ENCODE assay signal across 8 cellular contexts in genomic region chr5:119397518-119398380, GRCh38. TPM values are rescaled to one million over a fixed set of nuclear protein-coding genes. Genes with fewer than 3 reads are reported as not detected.
DNase-seq lines count a peak whose midpoint lies in the region; ATAC-seq and TF ChIP-seq lines count a peak whose summit lies in the region.

No MANE protein-coding gene starts in this region.

- H3K36me3 ChIP-seq in A673 (ENCODE audit: insufficient read depth, low read length, poor library complexity, severe bottlenecking) (no peaks in the 10 kb centered on the region), left lung (peaks cover 0 to 4% of the 10 kb centered on the region in 2 donors)

- peak overlapping the region; percentile 42 for H3K4me3 Mint-ChIP-seq in T-helper 2 cell treated with Interferon-gamma antibody and Interleukin-4, amounts not matched to agents 5 μg/mL and 100 μg/mL, for 36 hours

- ATAC-seq in GM18858 (IDR thresholded peaks at IDR 0.05; ENCODE audit: unreplicated experiment) (peak; percentile 68), HG02981 (IDR thresholded peaks at IDR 0.05; ENCODE audit: unreplicated experiment) (peak; percentile 49), left lung (peak; percentile 40)

- POLR2A ChIA-PET in A673 (lab: Charles Lee; ENCODE audit: low non-redundant PET): no interaction called here

- TF ChIP-seq CTCF in A673 (conservative IDR thresholded peaks at IDR 0.05; ENCODE audit: low read depth, low read length) (no peak), left lung (IDR thresholded peaks at IDR 0.05) (no peak)

- H3K4me1 ChIP-seq in A673 (ENCODE audit: insufficient read depth, low read length, poor library complexity, severe bottlenecking) (peaks cover 35% of the 10 kb centered on the region), left lung (peaks cover 0 to 51% of the 10 kb centered on the region in 2 donors)

- peaks cover 51% of the 10 kb centered on the region for H3K4me1 Mint-ChIP-seq in T-helper 2 cell treated with Interferon-gamma antibody and Interleukin-4, amounts not matched to agents 5 μg/mL and 100 μg/mL, for 36 hours (ENCODE audit: low read depth)

- BruUV-seq in A673 (replicated peaks; lab: Mats Ljungman, UMichigan): no TSS peak

- intact Hi-C loops in A673 (cut with micrococcal nuclease; ENCODE audit: unreplicated experiment): no loop called here
- intact Hi-C loops in left lung (cut with DNase I): no loop called here

- DNase-seq in A673 (ENCODE audit: low spot score) (peak; percentile 62), left lung (no peak), SKM-1 treated with dmso at 0.1 percent for 144 hours (lab: John Stamatoyannopoulos, UW; ENCODE audit: unreplicated experiment) (no peak), mesenteric fat pad (ENCODE audit: low spot score) (no peak), hepatic stellate cell (ENCODE audit: low spot score) (no peak)
- DNase-seq in T-helper 2 cell treated with Interferon-gamma antibody and Interleukin-4, amounts not matched to agents 5 μg/mL and 100 μg/mL, for 36 hours (ENCODE audit: low spot score): peak; percentile 55

- no peaks in the 10 kb centered on the region for H3K9me3 Mint-ChIP-seq in T-helper 2 cell treated with Interferon-gamma antibody and Interleukin-4, amounts not matched to agents 5 μg/mL and 100 μg/mL, for 36 hours

- no peaks in the 10 kb centered on the region for H3K27me3 Mint-ChIP-seq in T-helper 2 cell treated with Interferon-gamma antibody and Interleukin-4, amounts not matched to agents 5 μg/mL and 100 μg/mL, for 36 hours (ENCODE audit: low read depth)

- H3K4me3 ChIP-seq in A673 (ENCODE audit: low read depth, low read length, poor library complexity, severe bottlenecking) (no peak overlapping the region), left lung (peak overlapping the region in 1 of 2 donors; percentile 8)

- H3K36me3 Mint-ChIP-seq in T-helper 2 cell treated with Interferon-gamma antibody and Interleukin-4, amounts not matched to agents 5 μg/mL and 100 μg/mL, for 36 hours (ENCODE audit: low read depth): peaks cover 36% of the 10 kb centered on the region

- H3K27ac Mint-ChIP-seq in T-helper 2 cell treated with Interferon-gamma antibody and Interleukin-4, amounts not matched to agents 5 μg/mL and 100 μg/mL, for 36 hours: peak overlapping the region; percentile 12

- no peaks in the 10 kb centered on the region for H3K27me3 ChIP-seq in A673 (replicated peaks; ENCODE audit: insufficient read depth, low read depth, low read length, poor library complexity)
- no peaks in the 10 kb centered on the region for H3K27me3 ChIP-seq in left lung

- H3K9me3 ChIP-seq in A673 (ENCODE audit: low read depth, low read length, poor library complexity, severe bottlenecking) (no peaks in the 10 kb centered on the region), left lung (no peaks in the 10 kb centered on the region)

- CTCF ChIA-PET in A673 (lab: Charles Lee): no interaction called here

- H3K27ac ChIP-seq in A673 (ENCODE audit: low read depth, low read length, poor library complexity, severe bottlenecking) (peak overlapping the region; percentile 52), left lung (peak overlapping the region; percentile 22 to 73)

RNA-seq across cellular contexts. Expression of gene TNFAIP8, which starts 41.9 kb away (rescaled TPM):
- total RNA-seq in A673 (2021) (6.3 and 6.8 TPM in 2 replicates), left lung (10 to 100 TPM; 15.6 to 30.1 TPM), mesenteric fat pad (29.6 TPM)

RNA-seq across cellular contexts. Expression of gene HSD17B4, which starts 54.5 kb away (rescaled TPM):
- total RNA-seq in A673 (2021): 140 and 151 TPM in 2 replicates
- total RNA-seq in left lung: 100 to 1,000 TPM; 351 to 413 TPM
- total RNA-seq in mesenteric fat pad: 339 TPM

Comparison
In these comparisons a context has a peak if more than half of its experiments do, and no peak if none do; other contexts are left out.
1. DNase-seq: peak in A673 (single experiment) and T-helper 2 cell treated with Interferon-gamma antibody and Interleukin-4, amounts not matched to agents 5 μg/mL and 100 μg/mL, for 36 hours (single experiment); none in left lung (0 of 2), SKM-1 treated with dmso at 0.1 percent for 144 hours (single experiment), mesenteric fat pad (single experiment) and hepatic stellate cell (single experiment).
2. Peak in every context shown above with its lines, with median percentiles within 50 percentile points of each other: ATAC-seq.